ENCODE assay signal across 8 cellular contexts in genomic region chr5:138033275-138033808, GRCh38. TPM values are rescaled to one million over a fixed set of nuclear protein-coding genes. Genes with fewer than 3 reads are reported as not detected.
DNase-seq lines count a peak whose midpoint lies in the region; ATAC-seq, FAIRE-seq and TF ChIP-seq lines count a peak whose summit lies in the region.

No MANE protein-coding gene starts in this region.

- no peak for TF ChIP-seq RAD21 in K562 (CRISPR knock-in tag; conservative IDR thresholded peaks at IDR 0.05 in 1 of 2, IDR thresholded peaks at IDR 0.05 in 1 of 2)

- no peak for TF ChIP-seq EP300 in K562 (IDR thresholded peaks at IDR 0.05; ENCODE audit: low read length)

- CTCF ChIA-PET in K562 (lab: Yijun Ruan, JAX; ENCODE audit: low intra/inter-chr PET ratio): no interaction called here

- no peaks in the 10 kb centered on the region; the same call in 1 of the 2 replicates for H3K9me3 ChIP-seq in K562 (replicated peaks; ENCODE audit: control insufficient read depth, insufficient read depth, low read depth, low read length)
- no peaks in the 10 kb centered on the region for H3K9me3 ChIP-seq in stomach smooth muscle (ENCODE audit: control insufficient read depth in 2 of 2, low read length in 2 of 2)

- DNase-seq in NCI-H82 (lab: John Stamatoyannopoulos, UW): peak; percentile 71
- no peak for DNase-seq in NCI-H82 treated with DMSO at 0.1 percent for 48 hours (lab: John Stamatoyannopoulos, UW; ENCODE audit: unreplicated experiment)
- peak; percentile 1 for DNase-seq in NCI-H1105 (lab: John Stamatoyannopoulos, UW)
- DNase-seq in K562 (ENCODE audit: extremely low read depth in 1 of 4, low spot score in 3 of 4): no peak
- no peak for DNase-seq in left colon
- DNase-seq in MV-4-11 (lab: John Stamatoyannopoulos, UW): no peak

- POLR2A ChIA-PET in K562 (lab: Yijun Ruan, JAX): interaction anchor here (1.1 kb wide), 1 partner anchor 9 kb away, joined by 3 read pairs; no protein-coding TSS in a partner anchor

- peak overlapping the region; percentile 85 for H3K4me3 ChIP-seq in K562
- H3K4me3 ChIP-seq in stomach smooth muscle (ENCODE audit: low read length in 2 of 2): peak overlapping the region; percentile 80 to 98

- intact Hi-C loops in K562 (cut with micrococcal nuclease): loop anchor here (2.0 to 5.0 kb wide), 3 partner anchors 35 to 281 kb away; partner anchors contain the start of gene HNRNPA0
- intact Hi-C loops in left colon (cut with DNase I, micrococcal nuclease): no loop called here

- in situ Hi-C loops in K562 (cut with MboI): no loop called here

- peak; percentile 15 for ATAC-seq in HG02588 (IDR thresholded peaks at IDR 0.05; ENCODE audit: unreplicated experiment)
- peak; percentile 39 for ATAC-seq in K562
- peak; percentile 45 for ATAC-seq in left colon

- under 1% methylated on average over 12 of the region's 20 CpGs for WGBS in K562 (ENCODE audit: insufficient coverage, low coverage, missing lambda C conversion rate)

- H4K20me1 ChIP-seq in K562 (replicated peaks; ENCODE audit: control insufficient read depth, insufficient read depth, low read length): peaks cover 8% of the 10 kb centered on the region

- peak overlapping the region; percentile 78 to 97 for H3K9ac ChIP-seq in K562 (ENCODE audit: insufficient read depth in 1 of 2, low read depth in 2 of 2, low read length in 2 of 2)
- peak overlapping the region; percentile 96 to 98 for H3K9ac ChIP-seq in stomach smooth muscle (ENCODE audit: low read length in 2 of 2)

- H3K4me1 ChIP-seq in K562 (replicated peaks in 1 of 2; ENCODE audit: control insufficient read depth in 2 of 2, insufficient read depth in 2 of 2, low read length in 2 of 2) (peaks cover 19 to 20% of the 10 kb centered on the region in 2 experiments; a peak in 4 of 5 replicates), stomach smooth muscle (ENCODE audit: control insufficient read depth, insufficient read depth, low read length) (peaks cover 26% of the 10 kb centered on the region)

- H3K27ac ChIP-seq in K562 (ENCODE audit: extremely low read depth, low read depth, low read length) (peak overlapping the region; percentile 95), stomach smooth muscle (ENCODE audit: low read length) (peak overlapping the region; percentile 98)

- H3K79me2 ChIP-seq in K562 (ENCODE audit: control insufficient read depth, insufficient read depth, low read length): peaks cover 45% of the 10 kb centered on the region

- H3K27me3 ChIP-seq in K562 (ENCODE audit: control insufficient read depth in 2 of 2, insufficient read depth in 2 of 2, low read length in 2 of 2) (no peaks in the 10 kb centered on the region), stomach smooth muscle (ENCODE audit: control insufficient read depth in 1 of 2, insufficient read depth in 2 of 2, low read length in 2 of 2) (no peaks in the 10 kb centered on the region)

- BruUV-seq in K562 (replicated peaks; lab: Mats Ljungman, UMichigan): TSS peak; percentile 92

- H2AFZ ChIP-seq in K562 (ENCODE audit: low read depth, low read length): peak overlapping the region; percentile 91

- H3K9me1 ChIP-seq in K562 (ENCODE audit: control insufficient read depth, insufficient read depth, low read length): no peaks in the 10 kb centered on the region

- H3K36me3 ChIP-seq in K562 (ENCODE audit: control insufficient read depth, insufficient read depth, low read length): peaks cover 12% of the 10 kb centered on the region; the same call in 2 of the 3 replicates
- H3K36me3 ChIP-seq in stomach smooth muscle (ENCODE audit: control insufficient read depth in 2 of 2, insufficient read depth in 2 of 2, low read length in 2 of 2): no peaks in the 10 kb centered on the region

- H3K4me2 ChIP-seq in K562 (ENCODE audit: insufficient read depth, low read length): peak overlapping the region; percentile 90

- no peak for TF ChIP-seq POLR2A in K562 (conservative IDR thresholded peaks at IDR 0.05)

- TF ChIP-seq CTCF in K562 (IDR thresholded peaks at IDR 0.05 in 2 of 3, conservative IDR thresholded peaks at IDR 0.05 in 1 of 3; ENCODE audit: insufficient read depth in 2 of 3, low read depth in 1 of 3, low read length in 3 of 3): no peak

- no peak for FAIRE-seq in K562 (lab: Jason Lieb, UNC)

TF ChIP-seq in K562, 482 proteins besides CTCF, POLR2A, EP300 and RAD21 (continues in another document):
- TF ChIP-seq TOE1 (IDR thresholded peaks at IDR 0.05; ENCODE audit: borderline replicate concordance) (no peak), TOE1 (CRISPR knock-in tag; IDR thresholded peaks at IDR 0.05; ENCODE audit: borderline replicate concordance, low read depth) (no peak), CBX5 (IDR thresholded peaks at IDR 0.05; ENCODE audit: borderline replicate concordance, low read depth) (no peak), SIX5 (IDR thresholded peaks at IDR 0.05; ENCODE audit: borderline replicate concordance in 1 of 2, insufficient read depth in 1 of 2, low read depth in 1 of 2, low read length in 2 of 2) (no peak), SMARCC2 (IDR thresholded peaks at IDR 0.05; ENCODE audit: low read depth) (no peak), DEAF1 (CRISPR knock-in tag; IDR thresholded peaks at IDR 0.05) (no peak), MAZ (CRISPR knock-in tag; conservative IDR thresholded peaks at IDR 0.05 in 1 of 2, IDR thresholded peaks at IDR 0.05 in 1 of 2) (peak in 1 of 2 experiments; percentile 45; a peak in 2 of 4 replicates), CREM (IDR thresholded peaks at IDR 0.05; ENCODE audit: low read depth) (no peak), ZNF79 (CRISPR knock-in tag; IDR thresholded peaks at IDR 0.05; ENCODE audit: low read depth) (no peak), GABPA (tag; conservative IDR thresholded peaks at IDR 0.05; ENCODE audit: low read depth) (peak; percentile 81), HNRNPK (IDR thresholded peaks at IDR 0.05; ENCODE audit: low read depth, low read length, poor library complexity, severe bottlenecking) (no peak), PHF20 (IDR thresholded peaks at IDR 0.05; ENCODE audit: partially characterized antibody) (peak; percentile 22), YY1 (IDR thresholded peaks at IDR 0.05; ENCODE audit: borderline replicate concordance in 1 of 3, control insufficient read depth in 1 of 3, extremely low read depth in 1 of 3, insufficient read depth in 3 of 3, insufficient read length in 1 of 3, insufficient replicate concordance in 2 of 3, low read depth in 1 of 3, low read length in 2 of 3) (peak in 1 of 3 experiments; percentile 1), LARP7 (IDR thresholded peaks at IDR 0.05) (no peak), ILF3 (IDR thresholded peaks at IDR 0.05; ENCODE audit: borderline replicate concordance) (no peak), EGR1 (conservative IDR thresholded peaks at IDR 0.05) (0 out of 2 replicates have a peak, but pooled peaks have one; percentile 34)

RNA-seq across cellular contexts. Expression of gene FAM13B, which starts 0.5 kb away (rescaled TPM):
- total RNA-seq in K562 (2011; cell fraction: chromatin; rRNA removed; ENCODE audit: low replicate concordance): 60.8 and 144 TPM in 2 replicates
- total RNA-seq in K562 (2011; cell fraction: nucleolus; rRNA removed): 25.8 and 30.5 TPM in 2 replicates
- total RNA-seq in K562 (2011; cell fraction: nucleoplasm; rRNA removed): 59.5 and 73.2 TPM in 2 replicates
- total RNA-seq in K562 (2014; rRNA removed) (7.0 and 12.4 TPM in 2 replicates), K562 (2014; rRNA removed; fragmentation: Illumina TruSeq; extraction: Trizol) (18.0 and 23.0 TPM in 2 replicates), K562 (2015; rRNA removed; fragmentation: Illumina TruSeq; extraction: Trizol) (20.8 and 21.6 TPM in 2 replicates), K562 (2021) (14.9 and 15.1 TPM in 2 replicates), left colon (10 to 100 TPM; 20.8 to 24.2 TPM)
- polyA plus RNA-seq in K562 (2011; rRNA removed) (14.1 and 14.8 TPM in 2 replicates), K562 (2014; fragmentation: Illumina TruSeq; extraction: Trizol) (13.5 and 14.9 TPM in 2 replicates), K562 (2014; fragmentation: Nextera tagmentation; extraction: Ambion mirVana) (1 to 10 TPM; 2.3 to 6.1 TPM), K562 (2014; rRNA removed) (10.1 TPM in 2 replicates)
- 3.2 and 6.6 TPM in 2 replicates for polyA plus RNA-seq in K562 (2011; cell fraction: cytosol; rRNA removed)
- 22.0 and 28.3 TPM in 2 replicates for polyA plus RNA-seq in K562 (2011; cell fraction: nucleus; rRNA removed)
- polyA plus RNA-seq in K562 (2012): 9.9 and 11.8 TPM in 2 replicates
- polyA minus RNA-seq in K562 (2011; rRNA and poly(A)+ RNA removed): 24.7 and 30.3 TPM in 2 replicates
- polyA minus RNA-seq in K562 (2011; cell fraction: cytosol; rRNA and poly(A)+ RNA removed): 7.3 and 8.3 TPM in 2 replicates
- 21.7 and 34.0 TPM in 2 replicates for polyA minus RNA-seq in K562 (2011; cell fraction: nucleus; rRNA and poly(A)+ RNA removed)

RNA-seq across cellular contexts. Expression of gene WNT8A, which starts 50.5 kb away (rescaled TPM):
- total RNA-seq in K562 (2011; cell fraction: chromatin; rRNA removed; ENCODE audit: low replicate concordance): not detected in 2 replicates
- not detected in 2 replicates for total RNA-seq in K562 (2011; cell fraction: nucleolus; rRNA removed)
- total RNA-seq in K562 (2011; cell fraction: nucleoplasm; rRNA removed): not detected in 2 replicates
- total RNA-seq in K562 (2014; rRNA removed) (not detected in 2 replicates), K562 (2014; rRNA removed; fragmentation: Illumina TruSeq; extraction: Trizol) (not detected in 2 replicates), K562 (2015; rRNA removed; fragmentation: Illumina TruSeq; extraction: Trizol) (not detected in 2 replicates), K562 (2021) (not detected in 2 replicates), left colon (not detected)
- polyA plus RNA-seq in K562 (2011; rRNA removed) (not detected in 2 replicates), K562 (2014; fragmentation: Illumina TruSeq; extraction: Trizol) (not detected in 2 replicates), K562 (2014; fragmentation: Nextera tagmentation; extraction: Ambion mirVana) (not detected), K562 (2014; rRNA removed) (not detected in 2 replicates)
- polyA plus RNA-seq in K562 (2011; cell fraction: cytosol; rRNA removed): not detected in 2 replicates
- polyA plus RNA-seq in K562 (2011; cell fraction: nucleus; rRNA removed): not detected in 2 replicates
- polyA plus RNA-seq in K562 (2012): not detected in 2 replicates
- not detected in 2 replicates for polyA minus RNA-seq in K562 (2011; rRNA and poly(A)+ RNA removed)
- polyA minus RNA-seq in K562 (2011; cell fraction: cytosol; rRNA and poly(A)+ RNA removed): not detected in 2 replicates
- not detected in 2 replicates for polyA minus RNA-seq in K562 (2011; cell fraction: nucleus; rRNA and poly(A)+ RNA removed)

Comparison
In these comparisons a context has a peak if more than half of its experiments do, and no peak if none do; other contexts are left out.
1. DNase-seq: peak in NCI-H82 (single experiment) and NCI-H1105 (single experiment); none in NCI-H82 treated with DMSO at 0.1 percent for 48 hours (single experiment), K562 (0 of 4), left colon (0 of 2) and MV-4-11 (single experiment).
2. Peak in every context shown above with its lines, with median percentiles within 50 percentile points of each other: ATAC-seq.